Comparison of ENCODE assay signal across 11 cellular contexts in the genomic region with DNA sequence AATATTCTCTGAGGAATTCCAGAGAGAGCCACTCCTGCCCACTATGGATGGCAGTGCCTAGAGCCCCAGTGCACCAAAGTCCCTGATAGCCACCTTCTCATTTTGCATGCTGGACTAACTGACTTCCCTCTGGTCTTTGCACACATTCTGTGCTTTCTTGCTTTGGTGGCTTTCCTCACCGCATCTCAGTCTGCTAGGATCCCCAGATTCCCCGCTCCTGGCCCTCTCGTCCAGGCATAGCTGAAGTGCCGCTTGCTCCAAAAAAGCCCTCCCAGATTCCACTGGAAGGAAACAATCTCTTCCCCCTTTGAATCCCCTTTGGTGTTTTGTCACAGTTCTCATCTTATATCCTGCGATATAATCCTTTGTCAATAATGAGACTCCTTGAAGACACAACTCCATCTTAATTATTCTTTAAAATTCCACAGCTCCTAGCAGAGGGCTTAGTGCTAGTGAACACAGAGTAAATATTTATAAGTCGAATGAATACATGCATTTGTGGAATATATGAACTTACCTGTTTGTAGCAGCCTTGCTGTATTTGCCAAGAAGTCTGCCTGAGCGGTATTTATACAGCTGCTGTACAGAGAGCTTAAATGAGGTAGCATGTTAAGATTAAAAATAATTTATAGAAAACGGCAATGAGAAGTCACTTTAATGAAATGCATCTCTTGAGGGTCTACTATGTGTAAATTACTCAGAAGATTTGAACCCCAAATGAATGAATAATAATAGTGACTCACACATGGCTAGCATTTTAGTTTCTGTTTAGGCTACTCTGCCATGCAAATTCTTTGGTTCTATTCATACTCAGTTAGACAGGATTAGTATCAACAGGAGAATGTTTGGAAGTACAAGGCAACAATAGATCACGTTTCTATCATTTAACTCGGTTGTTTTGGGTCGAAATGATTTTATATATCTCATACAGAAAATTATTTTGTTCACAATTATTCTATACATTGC.
DNase-seq lines count a peak whose midpoint lies in the region; ATAC-seq lines count a peak whose summit lies in the region.
"Had no signal": no experiment of that assay in that cellular context is flagged by ENCODE, and none has a peak within 500 bp of the region (broad histone marks: within the 10 kb centered on the region; RNA-seq: fewer than 3 reads in every experiment).

No MANE protein-coding gene starts in this region.

- peak; percentile 1 for DNase-seq in NCI-H2196 (lab: John Stamatoyannopoulos, UW; ENCODE audit: unreplicated experiment)
- DNase-seq in NCI-H2196 treated with DMSO at 0.1 percent for 48 hours (lab: John Stamatoyannopoulos, UW; ENCODE audit: unreplicated experiment), result no peak
- DNase-seq in NCI-H526 treated with DMSO at 0.1 percent for 48 hours (lab: John Stamatoyannopoulos, UW), result peak; percentile 64
- DNase-seq in fibroblast of peridontal ligament (ENCODE audit: extremely low read depth), result peak; percentile 35
- peak; percentile 8 for DNase-seq in stromal cell of bone marrow (ENCODE audit: low read depth)
- no peak for DNase-seq in GM19240 (ENCODE audit: insufficient read length, low spot score)
- DNase-seq in UCSD-AML1 (lab: John Stamatoyannopoulos, UW; ENCODE audit: unreplicated experiment), result no peak
- DNase-seq: activated CD4-positive, CD25-positive, alpha-beta regulatory T cell treated with anti-CD3 and anti-CD28 coated beads, Interleukin-2, amount 50 U/mL, for 72 hours had no signal

- ATAC-seq in HG03469 (IDR thresholded peaks at IDR 0.05; ENCODE audit: unreplicated experiment), result no peak
- ATAC-seq: esophagus mucosa, left lobe of liver had no signal

Comparison
In these comparisons a context has a peak if more than half of its experiments do, and no peak if none do; other contexts are left out.
1. DNase-seq: peak in NCI-H2196 (single experiment), NCI-H526 treated with DMSO at 0.1 percent for 48 hours (single experiment), fibroblast of peridontal ligament (single experiment) and stromal cell of bone marrow (single experiment); none in NCI-H2196 treated with DMSO at 0.1 percent for 48 hours (single experiment), GM19240 (single experiment) and UCSD-AML1 (single experiment).